In the genomic region with DNA sequence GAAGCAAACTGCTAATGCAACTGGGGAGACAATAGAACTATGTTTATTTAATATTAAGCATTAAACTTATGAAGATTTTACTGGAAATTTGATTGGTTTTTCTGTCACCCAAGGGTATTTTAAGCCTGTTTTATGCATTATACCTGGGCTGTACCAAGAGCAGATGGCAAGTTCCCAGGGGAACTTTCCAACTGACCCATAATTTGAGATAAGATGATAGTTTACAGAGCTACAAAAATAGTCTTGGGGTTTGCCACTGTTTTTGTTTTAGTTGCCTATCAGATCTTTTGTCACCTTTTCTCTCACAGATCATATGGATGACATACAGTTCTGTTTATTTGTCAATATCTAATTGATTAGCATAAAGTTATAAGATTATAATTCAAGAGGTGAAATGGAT, we compare ENCODE assay signal across 1 cellular context.
TF ChIP-seq lines count a peak whose summit lies in the region.

No MANE protein-coding gene starts in this region.

TF ChIP-seq in K562, 482 proteins besides CTCF, POLR2A, EP300 and RAD21:
- TF ChIP-seq, protein P1, sequence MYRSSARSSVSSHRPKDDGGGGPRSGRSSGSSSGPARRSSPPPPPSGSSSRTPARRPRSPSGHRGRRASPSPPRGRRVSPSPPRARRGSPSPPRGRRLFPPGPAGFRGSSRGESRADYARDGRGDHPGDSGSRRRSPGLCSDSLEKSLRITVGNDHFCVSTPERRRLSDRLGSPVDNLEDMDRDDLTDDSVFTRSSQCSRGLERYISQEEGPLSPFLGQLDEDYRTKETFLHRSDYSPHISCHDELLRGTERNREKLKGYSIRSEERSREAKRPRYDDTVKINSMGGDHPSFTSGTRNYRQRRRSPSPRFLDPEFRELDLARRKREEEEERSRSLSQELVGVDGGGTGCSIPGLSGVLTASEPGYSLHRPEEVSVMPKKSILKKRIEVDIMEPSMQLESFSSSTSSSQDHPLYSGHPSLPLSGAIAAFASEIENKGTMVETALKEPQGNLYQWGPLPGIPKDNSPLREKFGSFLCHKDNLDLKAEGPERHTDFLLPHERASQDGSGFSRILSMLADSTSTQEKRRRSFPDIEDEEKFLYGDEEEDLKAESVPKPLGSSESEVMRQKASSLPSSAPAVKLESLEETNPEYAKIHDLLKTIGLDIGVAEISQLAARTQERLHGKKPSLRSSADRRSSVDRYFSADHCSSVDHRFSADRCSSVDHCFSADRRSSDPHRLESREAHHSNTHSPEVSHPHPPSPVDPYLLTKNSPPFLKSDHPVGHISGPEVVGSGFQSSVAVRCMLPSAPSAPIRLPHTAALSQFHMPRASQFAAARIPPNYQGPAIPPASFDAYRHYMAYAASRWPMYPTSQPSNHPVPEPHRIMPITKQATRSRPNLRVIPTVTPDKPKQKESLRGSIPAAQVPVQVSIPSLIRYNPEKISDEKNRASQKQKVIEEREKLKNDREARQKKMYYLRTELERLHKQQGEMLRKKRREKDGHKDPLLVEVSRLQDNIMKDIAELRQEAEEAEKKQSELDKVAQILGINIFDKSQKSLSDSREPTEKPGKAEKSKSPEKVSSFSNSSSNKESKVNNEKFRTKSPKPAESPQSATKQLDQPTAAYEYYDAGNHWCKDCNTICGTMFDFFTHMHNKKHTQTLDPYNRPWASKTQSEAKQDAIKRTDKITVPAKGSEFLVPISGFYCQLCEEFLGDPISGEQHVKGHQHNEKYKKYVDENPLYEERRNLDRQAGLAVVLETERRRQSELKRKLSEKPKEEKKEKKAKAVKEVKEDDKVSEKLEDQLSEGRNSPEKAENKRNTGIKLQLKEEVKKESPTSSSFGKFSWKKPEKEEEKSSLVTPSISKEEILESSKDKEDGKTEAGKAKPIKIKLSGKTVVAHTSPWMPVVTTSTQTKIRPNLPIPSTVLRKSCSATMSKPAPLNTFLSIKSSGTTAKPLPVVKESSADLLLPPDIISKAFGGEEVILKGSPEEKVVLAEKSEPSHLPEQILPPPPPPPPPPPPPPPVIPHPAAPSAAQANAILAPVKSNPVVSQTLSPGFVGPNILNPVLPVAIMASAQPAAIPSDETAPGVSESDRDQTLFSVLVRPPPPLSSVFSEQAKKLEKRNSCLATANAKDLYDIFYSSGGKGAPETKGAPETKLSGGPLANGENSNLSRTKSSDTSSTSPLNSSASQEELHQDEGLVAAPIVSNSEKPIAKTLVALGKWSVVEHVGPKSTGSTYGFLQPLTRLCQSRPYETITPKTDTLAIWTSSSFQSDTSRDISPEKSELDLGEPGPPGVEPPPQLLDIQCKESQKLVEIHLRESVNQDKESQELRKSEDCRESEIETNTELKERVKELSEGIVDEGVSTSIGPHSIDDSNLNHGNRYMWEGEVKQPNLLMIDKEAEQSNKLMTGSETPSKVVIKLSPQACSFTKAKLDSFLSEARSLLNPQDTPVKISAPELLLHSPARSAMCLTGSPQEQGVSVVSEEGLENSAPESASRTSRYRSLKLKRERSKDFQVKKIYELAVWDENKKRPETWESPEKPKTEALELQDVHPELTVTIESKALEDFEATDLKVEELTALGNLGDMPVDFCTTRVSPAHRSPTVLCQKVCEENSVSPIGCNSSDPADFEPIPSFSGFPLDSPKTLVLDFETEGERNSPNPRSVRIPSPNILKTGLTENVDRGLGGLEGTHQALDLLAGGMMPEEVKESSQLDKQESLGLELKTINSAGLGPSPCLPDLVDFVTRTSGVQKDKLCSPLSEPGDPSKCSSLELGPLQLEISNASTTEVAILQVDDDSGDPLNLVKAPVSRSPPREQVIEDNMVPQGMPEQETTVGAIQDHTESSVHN (IDR thresholded peaks at IDR 0.05; ENCODE audit: borderline replicate concordance in 1 of 2, low read depth in 1 of 2) = no peak
- TF ChIP-seq ZNF57 (CRISPR knock-in tag; IDR thresholded peaks at IDR 0.05) (no peak), ZFP1 (CRISPR knock-in tag; IDR thresholded peaks at IDR 0.05) (peak; percentile 89), HMG20A (CRISPR knock-in tag; conservative IDR thresholded peaks at IDR 0.05) (no peak), SIRT6 (IDR thresholded peaks at IDR 0.05; ENCODE audit: low read depth, low read length) (no peak), DACH1 (IDR thresholded peaks at IDR 0.05; ENCODE audit: partially characterized antibody) (no peak), MEF2A (IDR thresholded peaks at IDR 0.05; ENCODE audit: control insufficient read depth, low read depth, low read length) (no peak), ZNF445 (CRISPR knock-in tag; IDR thresholded peaks at IDR 0.05; ENCODE audit: low read depth) (no peak), ARHGAP35 (IDR thresholded peaks at IDR 0.05; ENCODE audit: partially characterized antibody) (no peak), ATF1 (CRISPR knock-in tag; IDR thresholded peaks at IDR 0.05) (no peak), ATF1 (tag; IDR thresholded peaks at IDR 0.05) (no peak), ZNF146 (CRISPR knock-in tag; IDR thresholded peaks at IDR 0.05; ENCODE audit: unreplicated experiment) (no peak), HSF4 (CRISPR knock-in tag; IDR thresholded peaks at IDR 0.05; ENCODE audit: borderline replicate concordance) (no peak), GATAD2A (IDR thresholded peaks at IDR 0.05) (no peak), SUPT5H (IDR thresholded peaks at IDR 0.05) (no peak), SMARCA4 (IDR thresholded peaks at IDR 0.05) (no peak)
- TF ChIP-seq, protein P2, sequence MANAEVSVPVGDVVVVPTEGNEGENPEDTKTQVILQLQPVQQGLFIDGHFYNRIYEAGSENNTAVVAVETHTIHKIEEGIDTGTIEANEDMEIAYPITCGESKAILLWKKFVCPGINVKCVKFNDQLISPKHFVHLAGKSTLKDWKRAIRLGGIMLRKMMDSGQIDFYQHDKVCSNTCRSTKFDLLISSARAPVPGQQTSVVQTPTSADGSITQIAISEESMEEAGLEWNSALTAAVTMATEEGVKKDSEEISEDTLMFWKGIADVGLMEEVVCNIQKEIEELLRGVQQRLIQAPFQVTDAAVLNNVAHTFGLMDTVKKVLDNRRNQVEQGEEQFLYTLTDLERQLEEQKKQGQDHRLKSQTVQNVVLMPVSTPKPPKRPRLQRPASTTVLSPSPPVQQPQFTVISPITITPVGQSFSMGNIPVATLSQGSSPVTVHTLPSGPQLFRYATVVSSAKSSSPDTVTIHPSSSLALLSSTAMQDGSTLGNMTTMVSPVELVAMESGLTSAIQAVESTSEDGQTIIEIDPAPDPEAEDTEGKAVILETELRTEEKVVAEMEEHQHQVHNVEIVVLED (CRISPR knock-in tag; IDR thresholded peaks at IDR 0.05) = no peak
- TF ChIP-seq, protein P3, sequence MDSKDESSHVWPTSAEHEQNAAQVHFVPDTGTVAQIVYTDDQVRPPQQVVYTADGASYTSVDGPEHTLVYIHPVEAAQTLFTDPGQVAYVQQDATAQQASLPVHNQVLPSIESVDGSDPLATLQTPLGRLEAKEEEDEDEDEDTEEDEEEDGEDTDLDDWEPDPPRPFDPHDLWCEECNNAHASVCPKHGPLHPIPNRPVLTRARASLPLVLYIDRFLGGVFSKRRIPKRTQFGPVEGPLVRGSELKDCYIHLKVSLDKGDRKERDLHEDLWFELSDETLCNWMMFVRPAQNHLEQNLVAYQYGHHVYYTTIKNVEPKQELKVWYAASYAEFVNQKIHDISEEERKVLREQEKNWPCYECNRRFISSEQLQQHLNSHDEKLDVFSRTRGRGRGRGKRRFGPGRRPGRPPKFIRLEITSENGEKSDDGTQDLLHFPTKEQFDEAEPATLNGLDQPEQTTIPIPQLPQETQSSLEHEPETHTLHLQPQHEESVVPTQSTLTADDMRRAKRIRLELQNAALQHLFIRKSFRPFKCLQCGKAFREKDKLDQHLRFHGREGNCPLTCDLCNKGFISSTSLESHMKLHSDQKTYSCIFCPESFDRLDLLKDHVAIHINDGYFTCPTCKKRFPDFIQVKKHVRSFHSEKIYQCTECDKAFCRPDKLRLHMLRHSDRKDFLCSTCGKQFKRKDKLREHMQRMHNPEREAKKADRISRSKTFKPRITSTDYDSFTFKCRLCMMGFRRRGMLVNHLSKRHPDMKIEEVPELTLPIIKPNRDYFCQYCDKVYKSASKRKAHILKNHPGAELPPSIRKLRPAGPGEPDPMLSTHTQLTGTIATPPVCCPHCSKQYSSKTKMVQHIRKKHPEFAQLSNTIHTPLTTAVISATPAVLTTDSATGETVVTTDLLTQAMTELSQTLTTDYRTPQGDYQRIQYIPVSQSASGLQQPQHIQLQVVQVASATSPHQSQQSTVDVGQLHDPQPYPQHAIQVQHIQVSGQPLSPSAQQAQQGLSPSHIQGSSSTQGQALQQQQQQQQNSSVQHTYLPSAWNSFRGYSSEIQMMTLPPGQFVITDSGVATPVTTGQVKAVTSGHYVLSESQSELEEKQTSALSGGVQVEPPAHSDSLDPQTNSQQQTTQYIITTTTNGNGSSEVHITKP (IDR thresholded peaks at IDR 0.05; ENCODE audit: partially characterized antibody) = peak; percentile 76
